18 cellular contexts compared by ENCODE assay signal in the genomic region with DNA sequence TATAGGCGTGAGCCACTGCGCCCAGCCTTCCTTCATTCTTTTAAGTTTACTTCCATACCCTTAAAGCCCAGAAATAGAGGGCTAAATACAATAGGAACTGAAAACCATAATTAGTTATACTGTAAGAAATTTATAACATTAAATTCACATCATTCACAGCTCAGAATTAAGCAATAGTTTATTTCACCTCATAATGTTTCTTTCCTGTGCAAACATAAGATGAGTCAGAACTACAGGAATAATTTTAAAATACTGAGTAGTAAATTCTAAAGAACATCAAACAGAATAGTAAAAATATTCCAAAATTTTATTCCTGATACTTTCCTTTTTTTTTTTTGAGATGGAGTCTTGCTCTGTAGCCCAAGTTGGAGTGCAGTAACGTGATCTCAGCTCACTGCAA. TPM values are rescaled to one million over a fixed set of nuclear protein-coding genes. Genes with fewer than 3 reads are reported as not detected.
A peak's percentile ranks its signal among the peaks of the same experiment; 100 is the strongest.
DNase-seq lines count a peak whose midpoint lies in the region; ATAC-seq and TF ChIP-seq lines count a peak whose summit lies in the region.
"Had no signal": no experiment of that assay in that cellular context is flagged by ENCODE, and none has a peak within 500 bp of the region (broad histone marks: within the 10 kb centered on the region; RNA-seq: fewer than 3 reads in every experiment).

No MANE protein-coding gene starts in this region.

- H3K27ac ChIP-seq in GM23248, result peak overlapping the region; percentile 56
- H3K27ac ChIP-seq in RWPE2 (ENCODE audit: poor library complexity, severe bottlenecking), result no peak overlapping the region
- no peak overlapping the region for H3K27ac ChIP-seq in gastrocnemius medialis

- peaks cover 11% of the 10 kb centered on the region; the same call in 1 of the 2 replicates for H3F3A ChIP-seq in GM23248 (ENCODE audit: insufficient read depth)

- H3K27me3 ChIP-seq in GM23248 (replicated peaks; ENCODE audit: insufficient read depth), result no peaks in the 10 kb centered on the region
- H3K27me3 ChIP-seq in RWPE2 (ENCODE audit: insufficient read depth, poor library complexity, severe bottlenecking), result no peaks in the 10 kb centered on the region
- no peaks in the 10 kb centered on the region for H3K27me3 ChIP-seq in skeletal muscle satellite cell (ENCODE audit: control insufficient read depth, insufficient read depth, low read length)
- no peaks in the 10 kb centered on the region for H3K27me3 ChIP-seq in gastrocnemius medialis

- no peak for TF ChIP-seq CTCF in RWPE2 (IDR thresholded peaks at IDR 0.05; ENCODE audit: poor library complexity, severe bottlenecking)
- TF ChIP-seq CTCF in fibroblast of mammary gland (conservative IDR thresholded peaks at IDR 0.05; ENCODE audit: control insufficient read depth, insufficient read depth, low read depth, low read length), result no peak
- no peak for TF ChIP-seq CTCF in gastrocnemius medialis (IDR thresholded peaks at IDR 0.05 in 4 of 5, conservative IDR thresholded peaks at IDR 0.05 in 1 of 5)

- peaks cover 100% of the 10 kb centered on the region for H3K79me2 ChIP-seq in GM23248 (ENCODE audit: insufficient read depth)

- H3K4me1 ChIP-seq in GM23248 (ENCODE audit: insufficient read depth), result peaks cover 12% of the 10 kb centered on the region
- peaks cover 10% of the 10 kb centered on the region for H3K4me1 ChIP-seq in RWPE2 (ENCODE audit: insufficient read depth, poor library complexity, severe bottlenecking)
- H3K4me1 ChIP-seq in skeletal muscle satellite cell (ENCODE audit: control insufficient read depth, insufficient read depth, low read length), result peaks cover 14% of the 10 kb centered on the region
- peaks cover 17 to 23% of the 10 kb centered on the region in 2 donors for H3K4me1 ChIP-seq in gastrocnemius medialis

- TF ChIP-seq POLR2A in gastrocnemius medialis (IDR thresholded peaks at IDR 0.05), result no peak

- in situ Hi-C loops in GM23248 (cut with MboI) (no loop called here), gastrocnemius medialis (cut with MboI; ENCODE audit: low sequenced_read_pairs in 4 of 4) (loop anchor here in 3 of 4 donors (25.0 kb wide), 2 partner anchors 102 to 302 kb away; a partner anchor contains a TSS)

- H3K4me2 ChIP-seq in GM23248 (ENCODE audit: unreplicated experiment), result peak overlapping the region; percentile 17
- H3K4me2 ChIP-seq in skeletal muscle satellite cell (ENCODE audit: low read length), result peak overlapping the region; percentile 26

- H3K9ac ChIP-seq in GM23248 (peak overlapping the region; percentile 26; the same call in 1 of the 2 replicates), skeletal muscle satellite cell (ENCODE audit: low read depth, low read length) (no peak overlapping the region)

- peak; percentile 40; the same call in 1 of the 3 replicates for ATAC-seq in RWPE2 (ENCODE audit: low read depth)
- no peak for ATAC-seq in gastrocnemius medialis
- ATAC-seq: Right ventricle myocardium inferior had no signal

- H3K9me2 ChIP-seq in GM23248 (ENCODE audit: insufficient read depth), result no peaks in the 10 kb centered on the region

- DNase-seq in GM23248, result peak; percentile 58
- DNase-seq in RWPE2 (ENCODE audit: low spot score), result no peak
- DNase-seq in fibroblast of mammary gland (ENCODE audit: low read depth), result peak; percentile 16
- DNase-seq in anterior cingulate cortex (lab: John Stamatoyannopoulos, UW), result no peak
- no peak for DNase-seq in activated gamma-delta T cell (lab: John Stamatoyannopoulos, UW)
- DNase-seq in gastrocnemius medialis, result no peak
- DNase-seq in iPS-NIHi11 (ENCODE audit: low spot score), result no peak
- DNase-seq: C1 segment of cervical spinal cord, EL, H9, MV-4-11, NCI-H1436, NCI-H2081, NCI-H2227 treated with DMSO at 0.1 percent for 48 hours, NCI-H526 treated with DMSO at 0.1 percent for 48 hours, OCI-M1 had no signal

- peaks cover 7% of the 10 kb centered on the region; the same call in 1 of the 2 replicates for H4K20me1 ChIP-seq in GM23248 (ENCODE audit: insufficient read depth)

- WGBS in GM23248 (ENCODE audit: low coverage in 1 of 2, low lambda C conversion rate in 2 of 2, missing lambda C conversion rate in 2 of 2), 2 experiments, result 65 to 69% methylated on average over 3 of the region's 3 CpGs

- H3K4me3 ChIP-seq in GM23248 (no peak overlapping the region), RWPE2 (ENCODE audit: severe bottlenecking) (no peak overlapping the region), fibroblast of mammary gland (ENCODE audit: control insufficient read depth, low read depth, low read length) (no peak overlapping the region), skeletal muscle satellite cell (ENCODE audit: low read length) (no peak overlapping the region), gastrocnemius medialis (no peak overlapping the region)

- no peaks in the 10 kb centered on the region for H3K9me3 ChIP-seq in GM23248 (ENCODE audit: low read depth)
- no peaks in the 10 kb centered on the region for H3K9me3 ChIP-seq in RWPE2 (ENCODE audit: severe bottlenecking)
- H3K9me3 ChIP-seq in skeletal muscle satellite cell (replicated peaks; ENCODE audit: low read length), result no peaks in the 10 kb centered on the region
- H3K9me3 ChIP-seq in gastrocnemius medialis, result no peaks in the 10 kb centered on the region

- H2AFZ ChIP-seq in GM23248, result no peak overlapping the region

- peaks cover 4% of the 10 kb centered on the region for H3K36me3 ChIP-seq in GM23248 (ENCODE audit: low read depth)
- peaks cover 46% of the 10 kb centered on the region for H3K36me3 ChIP-seq in RWPE2 (ENCODE audit: low read depth)
- peaks cover 10% of the 10 kb centered on the region for H3K36me3 ChIP-seq in skeletal muscle satellite cell (ENCODE audit: insufficient read depth, low read length)
- peaks cover 0 to 4% of the 10 kb centered on the region in 2 donors for H3K36me3 ChIP-seq in gastrocnemius medialis

- intact Hi-C loops in gastrocnemius medialis (cut with DNase I; ENCODE audit: low total_unique reads), result no loop called here

RNA-seq across cellular contexts. Expression of a gene that starts 24.1 kb away (rescaled TPM):
- 14.7 and 14.9 TPM in 2 replicates for total RNA-seq in GM23248 (2014; rRNA removed; shearing (Covaris generic))
- 11.6 and 15.5 TPM in 2 replicates for polyA plus RNA-seq in GM23248 (2016; fragmentation: Nextera tagmentation; extraction: Ambion mirVana)
- 14.4 and 15.7 TPM in 2 replicates for total RNA-seq in skeletal muscle satellite cell (2012; rRNA removed)
- 10 to 100 TPM; 14.1 to 20.2 (median 15.1) TPM for total RNA-seq in gastrocnemius medialis

RNA-seq across cellular contexts. Expression of a gene that starts 35.8 kb away (rescaled TPM):
- 214 and 262 TPM in 2 replicates for total RNA-seq in GM23248 (2014; rRNA removed; shearing (Covaris generic))
- 186 and 193 TPM in 2 replicates for polyA plus RNA-seq in GM23248 (2016; fragmentation: Nextera tagmentation; extraction: Ambion mirVana)
- total RNA-seq in skeletal muscle satellite cell (2012; rRNA removed), result 417 and 466 TPM in 2 replicates
- 100 to 1,000 TPM; 259 to 324 (median 291) TPM for total RNA-seq in gastrocnemius medialis

Comparison
In these comparisons a context has a peak if more than half of its experiments do, and no peak if none do; other contexts are left out.
1. DNase-seq: peak in GM23248 (single experiment) and fibroblast of mammary gland (single experiment); none in RWPE2 (single experiment), anterior cingulate cortex (0 of 58), activated gamma-delta T cell (single experiment), gastrocnemius medialis (0 of 2) and iPS-NIHi11 (single experiment).